9 cellular contexts compared by ENCODE assay signal in genomic region chr3:99499235-99499798, GRCh38.
A peak's percentile ranks its signal among the peaks of the same experiment; 100 is the strongest.
DNase-seq lines count a peak whose midpoint lies in the region; TF ChIP-seq lines count a peak whose summit lies in the region.
"Had no signal": no experiment of that assay in that cellular context is flagged by ENCODE, and none has a peak within 500 bp of the region (broad histone marks: within the 10 kb centered on the region; RNA-seq: fewer than 3 reads in every experiment).

No MANE protein-coding gene starts in this region.

- H3K4me1 ChIP-seq in endodermal cell (ENCODE audit: control insufficient read depth, insufficient read depth, low read length): peaks cover 4% of the 10 kb centered on the region

- H3K9ac ChIP-seq in endodermal cell (ENCODE audit: extremely low read depth, low read length, poor library complexity, severe bottlenecking): no peak overlapping the region
- H3K9ac ChIP-seq: BLaER1 treated with 17β-estradiol and CSF1 and Interleukin-3, amounts not matched to agents 10 nM and 100 nM had no signal

- H3K27ac Mint-ChIP-seq in endodermal cell: no peak overlapping the region

- no peak overlapping the region for H3K4me3 ChIP-seq in endodermal cell (ENCODE audit: low read length)
- H3K4me3 ChIP-seq: BLaER1 treated with 17β-estradiol and CSF1 and Interleukin-3, amounts not matched to agents 10 nM and 100 nM had no signal

- H3K27ac ChIP-seq in endodermal cell (ENCODE audit: low read depth, low read length): no peak overlapping the region
- H3K27ac ChIP-seq: BLaER1 treated with 17β-estradiol and CSF1 and Interleukin-3, amounts not matched to agents 10 nM and 100 nM had no signal

- no peaks in the 10 kb centered on the region for H3K9me3 ChIP-seq in endodermal cell (ENCODE audit: control insufficient read depth, low read length)

- peak; percentile 95 for TF ChIP-seq CTCF in endodermal cell (conservative IDR thresholded peaks at IDR 0.05)

- no peaks in the 10 kb centered on the region for H3K27me3 ChIP-seq in endodermal cell (ENCODE audit: control insufficient read depth, insufficient read depth, low read length, poor library complexity, severe bottlenecking)
- H3K27me3 ChIP-seq: BLaER1 treated with 17β-estradiol and CSF1 and Interleukin-3, amounts not matched to agents 10 nM and 100 nM had no signal

- H3K36me3 ChIP-seq in endodermal cell (ENCODE audit: control insufficient read depth, insufficient read depth, low read length): no peaks in the 10 kb centered on the region
- H3K36me3 ChIP-seq: BLaER1 treated with 17β-estradiol and CSF1 and Interleukin-3, amounts not matched to agents 10 nM and 100 nM had no signal

- H3K27me3 Mint-ChIP-seq in endodermal cell (ENCODE audit: insufficient read depth): peaks cover 2% of the 10 kb centered on the region

- H3K9me3 Mint-ChIP-seq in endodermal cell: no peaks in the 10 kb centered on the region

- DNase-seq in NCI-H146 (lab: John Stamatoyannopoulos, UW) (peak; percentile 2), NCI-H146 treated with DMSO at 0.1 percent for 48 hours (lab: John Stamatoyannopoulos, UW; ENCODE audit: unreplicated experiment) (no peak), HCEC 1CT (peak; percentile 66), NCI-H226 (peak; percentile 44), endodermal cell (peak; percentile 77), myocyte (ENCODE audit: low read depth) (peak; percentile 70), middle frontal gyrus (ENCODE audit: extremely low spot score, low spot score) (no peak)
- no peak for DNase-seq in stimulated activated CD4-positive, alpha-beta T cell treated with anti-CD3 and anti-CD28 coated beads, Interleukin-1b, Interleukin-23, amount 100 ng/mL, for 48 hours

- no peak overlapping the region for H3K4me3 Mint-ChIP-seq in endodermal cell

- H3K4me1 Mint-ChIP-seq in endodermal cell: peaks cover 3% of the 10 kb centered on the region

- H3K36me3 Mint-ChIP-seq in endodermal cell (ENCODE audit: low read depth): no peaks in the 10 kb centered on the region

- 25 to 45% methylated on average over 1 to 2 of the region's 2 CpGs for WGBS in endodermal cell (ENCODE audit: insufficient coverage in 1 of 2, insufficient read length in 1 of 2), 2 experiments

Comparison
In these comparisons a context has a peak if more than half of its experiments do, and no peak if none do; other contexts are left out.
1. DNase-seq: peak in NCI-H146 (single experiment), HCEC 1CT (single experiment), NCI-H226 (single experiment), endodermal cell (single experiment) and myocyte (single experiment); none in NCI-H146 treated with DMSO at 0.1 percent for 48 hours (single experiment), middle frontal gyrus (single experiment) and stimulated activated CD4-positive, alpha-beta T cell treated with anti-CD3 and anti-CD28 coated beads, Interleukin-1b, Interleukin-23, amount 100 ng/mL, for 48 hours (single experiment).